ENCODE assay signal across 22 cellular contexts in the genomic region with DNA sequence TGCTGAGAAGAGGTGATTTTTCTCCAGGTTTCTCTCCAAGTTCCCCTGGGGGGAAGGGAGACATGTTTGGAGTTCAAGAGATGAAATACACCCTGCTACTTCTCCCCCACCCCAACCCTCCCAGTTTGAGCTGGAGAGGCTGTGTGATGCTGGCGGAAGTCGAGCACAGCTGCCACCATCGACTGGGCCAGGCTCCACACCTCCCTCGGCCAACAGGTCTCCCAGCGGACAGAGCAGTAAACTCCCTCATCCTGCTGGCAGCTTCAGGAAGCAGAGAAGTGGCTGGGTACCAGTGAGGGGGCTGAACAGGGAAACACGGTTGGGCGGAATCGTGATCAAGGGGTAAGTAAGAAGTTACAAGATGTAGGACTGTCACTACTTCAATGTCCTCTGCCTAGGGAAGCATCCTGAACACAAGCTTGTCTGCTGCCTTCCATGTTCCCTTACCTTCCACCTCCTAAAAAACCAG. TPM values are rescaled to one million over a fixed set of nuclear protein-coding genes. Genes with fewer than 3 reads are reported as not detected.
"Had no signal": no experiment of that assay in that cellular context is flagged by ENCODE, and none has a peak within 500 bp of the region (broad histone marks: within the 10 kb centered on the region; RNA-seq: fewer than 3 reads in every experiment).

No MANE protein-coding gene starts in this region.

- H3K4me1 ChIP-seq: body of pancreas, heart left ventricle, left lung, sigmoid colon, uterus had no signal

- FAIRE-seq: colon, endometrium, frontal cortex, kidney had no signal

- H3K27ac Mint-ChIP-seq: activated naive CD8-positive, alpha-beta T cell treated with anti-CD3 and anti-CD28 coated beads for 36 hours; neural progenitor cell had no signal

- H3K27ac ChIP-seq: body of pancreas, heart left ventricle, left lung, neural progenitor cell, sigmoid colon, uterus had no signal

- H3K9me3 ChIP-seq: body of pancreas, heart left ventricle, left lung, sigmoid colon, uterus had no signal

- H3K9ac ChIP-seq: neural progenitor cell had no signal

- H3K27me3 ChIP-seq: body of pancreas, heart left ventricle, left lung, neural progenitor cell, sigmoid colon, uterus had no signal

- H3K9me3 Mint-ChIP-seq: activated naive CD8-positive, alpha-beta T cell treated with anti-CD3 and anti-CD28 coated beads for 36 hours; neural progenitor cell; stimulated activated naive B cell treated with anti-CD40 and anti-IgM and Interleukin-4, amounts not matched to agents 10 μg/mL and 1 μg/mL and 100 μg/mL, for 72 hours had no signal

- H3K4me3 ChIP-seq: body of pancreas, heart left ventricle, left lung, neural progenitor cell, sigmoid colon, uterus had no signal

- DNase-seq: activated CD4-positive, alpha-beta T cell treated with anti-CD3 and anti-CD28 coated beads, Interleukin-2, amount 50 U/mL, for 4 hours; activated naive CD8-positive, alpha-beta T cell treated with anti-CD3 and anti-CD28 coated beads for 36 hours; activated T-cell treated with anti-CD3 and anti-CD28 coated beads for 4 hours; amygdala; body of pancreas; central memory CD4-positive, alpha-beta T cell; erythroblast; heart left ventricle; kidney; left lung; sigmoid colon; stimulated activated CD4-positive, alpha-beta T cell treated with anti-CD3 and anti-CD28 coated beads, Interleukin-4, amount 100 ng/mL, for 24 hours; stimulated activated naive B cell treated with anti-CD40 and anti-IgM and Interleukin-4, amounts not matched to agents 10 μg/mL and 1 μg/mL and 100 μg/mL, for 72 hours; T-helper 2 cell; uterus had no signal

- H3K27me3 Mint-ChIP-seq: activated naive CD8-positive, alpha-beta T cell treated with anti-CD3 and anti-CD28 coated beads for 36 hours; stimulated activated naive B cell treated with anti-CD40 and anti-IgM and Interleukin-4, amounts not matched to agents 10 μg/mL and 1 μg/mL and 100 μg/mL, for 72 hours had no signal

- H3K4me1 Mint-ChIP-seq: activated naive CD8-positive, alpha-beta T cell treated with anti-CD3 and anti-CD28 coated beads for 36 hours had no signal

- H2AFZ ChIP-seq: neural progenitor cell had no signal

- ATAC-seq: body of pancreas; heart left ventricle; left lung; stimulated activated naive B cell treated with anti-CD40 and anti-IgM and Interleukin-4, amounts not matched to agents 10 μg/mL and 1 μg/mL and 100 μg/mL, for 72 hours had no signal

- H3K4me2 ChIP-seq: neural progenitor cell had no signal

- H3K4me3 Mint-ChIP-seq: activated naive CD8-positive, alpha-beta T cell treated with anti-CD3 and anti-CD28 coated beads for 36 hours; neural progenitor cell; stimulated activated naive B cell treated with anti-CD40 and anti-IgM and Interleukin-4, amounts not matched to agents 10 μg/mL and 1 μg/mL and 100 μg/mL, for 72 hours had no signal

- H3K36me3 ChIP-seq: uterus had no signal

RNA-seq across cellular contexts. Expression of gene NHLH1, which starts 6.6 kb away (rescaled TPM):
- total RNA-seq: body of pancreas, mononuclear cell, osteoblast, uterus had no signal

RNA-seq across cellular contexts. Expression of gene VANGL2, which starts 40.1 kb away (rescaled TPM):
- total RNA-seq: osteoblast, pulmonary artery endothelial cell had no signal
